12 cellular contexts compared by ENCODE assay signal in the genomic region with DNA sequence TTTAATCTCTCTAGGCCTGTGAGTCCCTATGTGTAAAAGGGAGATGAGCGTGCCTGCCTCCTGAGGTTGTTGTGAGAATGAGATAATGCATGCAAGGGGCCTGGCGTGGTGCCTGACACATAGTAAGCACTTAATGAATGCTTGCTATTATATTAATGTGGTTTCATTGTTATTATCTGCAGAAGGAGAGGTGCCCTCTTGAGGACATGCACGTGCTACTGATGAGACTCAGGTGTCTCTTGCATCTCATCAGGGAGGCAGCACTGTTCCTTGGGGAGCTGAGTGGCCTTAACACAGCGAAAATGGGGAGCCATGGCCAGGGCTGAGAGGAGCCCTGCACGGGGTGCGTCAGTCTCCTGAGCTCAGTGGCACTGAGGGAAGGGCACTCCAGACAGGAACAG. TPM values are rescaled to one million over a fixed set of nuclear protein-coding genes. Genes with fewer than 3 reads are reported as not detected.
DNase-seq lines count a peak whose midpoint lies in the region; ATAC-seq lines count a peak whose summit lies in the region.
"Had no signal": no experiment of that assay in that cellular context is flagged by ENCODE, and none has a peak within 500 bp of the region (broad histone marks: within the 10 kb centered on the region; RNA-seq: fewer than 3 reads in every experiment).

No MANE protein-coding gene starts in this region.

- intact Hi-C loops in left ventricle myocardium superior (cut with micrococcal nuclease) (no loop called here), Right ventricle myocardium inferior (cut with DNase I) (no loop called here)

- H3K4me1 ChIP-seq in adipocyte (ENCODE audit: control insufficient read depth, insufficient read depth, low read length): peaks cover 43% of the 10 kb centered on the region

- no peaks in the 10 kb centered on the region for H3K27me3 ChIP-seq in adipocyte (replicated peaks; ENCODE audit: control insufficient read depth, insufficient read depth, low read length)
- H3K27me3 ChIP-seq: pancreas had no signal

- no peaks in the 10 kb centered on the region for H3K9me3 ChIP-seq in adipocyte (ENCODE audit: control insufficient read depth, low read length)
- H3K9me3 ChIP-seq: pancreas had no signal

- ATAC-seq in left ventricle myocardium superior (no peak), Right ventricle myocardium inferior (no peak), HG02678 (IDR thresholded peaks at IDR 0.05; ENCODE audit: unreplicated experiment) (no peak)
- ATAC-seq: activated CD4-positive, CD25-positive, alpha-beta regulatory T cell treated with anti-CD3 and anti-CD28 coated beads, Interleukin-2, amount 50 U/mL, for 24 hours; pancreas; T-cell had no signal

- DNase-seq in left ventricle myocardium superior: peak; percentile 38
- no peak for DNase-seq in Right ventricle myocardium inferior (ENCODE audit: missing footprints)
- DNase-seq in adipocyte (ENCODE audit: low read depth): no peak
- peak; percentile 71 for DNase-seq in globus pallidus (ENCODE audit: low spot score)
- DNase-seq in cerebellum (ENCODE audit: low spot score): no peak
- DNase-seq in NAMALWA (ENCODE audit: low spot score): no peak
- no peak for DNase-seq in SKM-1 treated with dmso at 0.1 percent for 144 hours (lab: John Stamatoyannopoulos, UW; ENCODE audit: unreplicated experiment)
- DNase-seq: NCI-H187, T-cell had no signal

- H3K36me3 ChIP-seq in adipocyte (ENCODE audit: control insufficient read depth, insufficient read depth, low read length, severe bottlenecking): no peaks in the 10 kb centered on the region
- H3K36me3 ChIP-seq: pancreas had no signal

- peak overlapping the region; percentile 40 for H3K9ac ChIP-seq in adipocyte (ENCODE audit: low read length)

- peak overlapping the region; percentile 7 for H3K4me3 ChIP-seq in adipocyte (ENCODE audit: low read length)
- H3K4me3 ChIP-seq: pancreas had no signal

RNA-seq across cellular contexts. Expression of a gene that starts 29.9 kb away (rescaled TPM):
- total RNA-seq in left ventricle myocardium superior (2.7 TPM), Right ventricle myocardium inferior (2.6 TPM), cerebellum (5.0 TPM)

RNA-seq across cellular contexts. Expression of a gene that starts 30.9 kb away (rescaled TPM):
- 8.2 TPM for total RNA-seq in left ventricle myocardium superior
- total RNA-seq in Right ventricle myocardium inferior: 20.5 TPM
- 14.1 TPM for total RNA-seq in cerebellum

RNA-seq across cellular contexts. Expression of a gene that starts 44.6 kb away (rescaled TPM):
- total RNA-seq in left ventricle myocardium superior (32.3 TPM), Right ventricle myocardium inferior (32.7 TPM), cerebellum (18.4 TPM)

Comparison
In these comparisons a context has a peak if more than half of its experiments do, and no peak if none do; other contexts are left out.
1. DNase-seq: peak in left ventricle myocardium superior (single experiment) and globus pallidus (single experiment); none in Right ventricle myocardium inferior (single experiment), adipocyte (single experiment), cerebellum (single experiment), NAMALWA (single experiment) and SKM-1 treated with dmso at 0.1 percent for 144 hours (single experiment).